1 cellular context compared by ENCODE assay signal in genomic region chr14:24188251-24189058, GRCh38.
TF ChIP-seq lines count a peak whose summit lies in the region.

TSS of gene IPO4 (minus strand) at chr14:24188816. CDS start at chr14:24188787, 29 bp downstream.

TF ChIP-seq in HepG2, 621 proteins besides CTCF, POLR2A, EP300 and RAD21 (continued from another document and continues in another):
- TF ChIP-seq, protein P1, sequence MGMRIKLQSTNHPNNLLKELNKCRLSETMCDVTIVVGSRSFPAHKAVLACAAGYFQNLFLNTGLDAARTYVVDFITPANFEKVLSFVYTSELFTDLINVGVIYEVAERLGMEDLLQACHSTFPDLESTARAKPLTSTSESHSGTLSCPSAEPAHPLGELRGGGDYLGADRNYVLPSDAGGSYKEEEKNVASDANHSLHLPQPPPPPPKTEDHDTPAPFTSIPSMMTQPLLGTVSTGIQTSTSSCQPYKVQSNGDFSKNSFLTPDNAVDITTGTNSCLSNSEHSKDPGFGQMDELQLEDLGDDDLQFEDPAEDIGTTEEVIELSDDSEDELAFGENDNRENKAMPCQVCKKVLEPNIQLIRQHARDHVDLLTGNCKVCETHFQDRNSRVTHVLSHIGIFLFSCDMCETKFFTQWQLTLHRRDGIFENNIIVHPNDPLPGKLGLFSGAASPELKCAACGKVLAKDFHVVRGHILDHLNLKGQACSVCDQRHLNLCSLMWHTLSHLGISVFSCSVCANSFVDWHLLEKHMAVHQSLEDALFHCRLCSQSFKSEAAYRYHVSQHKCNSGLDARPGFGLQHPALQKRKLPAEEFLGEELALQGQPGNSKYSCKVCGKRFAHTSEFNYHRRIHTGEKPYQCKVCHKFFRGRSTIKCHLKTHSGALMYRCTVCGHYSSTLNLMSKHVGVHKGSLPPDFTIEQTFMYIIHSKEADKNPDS (CRISPR knock-in tag; IDR thresholded peaks at IDR 0.05), result peak; percentile 95; the same call in 1 of the 2 replicates
- TF ChIP-seq AKNA (CRISPR knock-in tag; IDR thresholded peaks at IDR 0.05; ENCODE audit: borderline replicate concordance) (0 out of 2 replicates have a peak, but pooled peaks have one; percentile 13), RNF2 (conservative IDR thresholded peaks at IDR 0.05; ENCODE audit: low read depth) (peak; percentile 92), NFE2 (CRISPR knock-in tag; IDR thresholded peaks at IDR 0.05) (no peak), SP2 (CRISPR knock-in tag; IDR thresholded peaks at IDR 0.05) (peak; percentile 86), CBX5 (CRISPR knock-in tag; IDR thresholded peaks at IDR 0.05; ENCODE audit: borderline replicate concordance) (peak; percentile 100), SRSF1 (optimal IDR thresholded peaks at IDR 0.05; ENCODE audit: low read depth, low read length) (peak; percentile 98), ZNF180 (CRISPR knock-in tag; IDR thresholded peaks at IDR 0.05; ENCODE audit: borderline replicate concordance, low read depth) (0 out of 2 replicates have a peak, but pooled peaks have one; percentile 32), SIX4 (CRISPR knock-in tag; IDR thresholded peaks at IDR 0.05) (peak; percentile 90), ZNF101 (CRISPR knock-in tag; IDR thresholded peaks at IDR 0.05; ENCODE audit: borderline replicate concordance, low read depth) (peak; percentile 92; the same call in 1 of the 2 replicates), ZBTB43 (CRISPR knock-in tag; conservative IDR thresholded peaks at IDR 0.05) (peak; percentile 83; the same call in 1 of the 2 replicates), ZNF615 (CRISPR knock-in tag; IDR thresholded peaks at IDR 0.05; ENCODE audit: borderline replicate concordance) (no peak), ZNF644 (CRISPR knock-in tag; IDR thresholded peaks at IDR 0.05; ENCODE audit: low read depth) (no peak; the same call in 1 of the 2 replicates), ZNF558 (CRISPR knock-in tag; IDR thresholded peaks at IDR 0.05; ENCODE audit: borderline replicate concordance) (no peak), HOXA5 (CRISPR knock-in tag; IDR thresholded peaks at IDR 0.05) (peak; percentile 99), ZNF333 (CRISPR knock-in tag; IDR thresholded peaks at IDR 0.05; ENCODE audit: borderline replicate concordance) (peak; percentile 99), ZBTB1 (CRISPR knock-in tag; IDR thresholded peaks at IDR 0.05; ENCODE audit: borderline replicate concordance) (peak; percentile 25; the same call in 1 of the 2 replicates), PRDM4 (CRISPR knock-in tag; IDR thresholded peaks at IDR 0.05; ENCODE audit: borderline replicate concordance) (no peak; the same call in none of the 2 replicates), NFYC (CRISPR knock-in tag; IDR thresholded peaks at IDR 0.05) (peak; percentile 73), NFIB (CRISPR knock-in tag; IDR thresholded peaks at IDR 0.05; ENCODE audit: borderline replicate concordance) (peak; percentile 93; the same call in 1 of the 2 replicates), ZNF484 (CRISPR knock-in tag; IDR thresholded peaks at IDR 0.05; ENCODE audit: borderline replicate concordance, low read depth) (no peak; the same call in 1 of the 2 replicates), ZNF441 (CRISPR knock-in tag; IDR thresholded peaks at IDR 0.05; ENCODE audit: borderline replicate concordance) (peak; percentile 86), IKZF1 (IDR thresholded peaks at IDR 0.05) (no peak), RORA (CRISPR knock-in tag; IDR thresholded peaks at IDR 0.05) (no peak), SP1 (IDR thresholded peaks at IDR 0.05) (no peak), SP1 (CRISPR knock-in tag; IDR thresholded peaks at IDR 0.05) (peak; percentile 99), ZSCAN21 (CRISPR knock-in tag; IDR thresholded peaks at IDR 0.05; ENCODE audit: borderline replicate concordance) (peak; percentile 96; the same call in 1 of the 2 replicates), MTF1 (CRISPR knock-in tag; IDR thresholded peaks at IDR 0.05) (0 out of 2 replicates have a peak, but pooled peaks have one; percentile 71), AHR (CRISPR knock-in tag; IDR thresholded peaks at IDR 0.05) (peak; percentile 99), U2AF2 (IDR thresholded peaks at IDR 0.05; ENCODE audit: low read depth, low read length) (peak; percentile 98)
- TF ChIP-seq, protein P2, sequence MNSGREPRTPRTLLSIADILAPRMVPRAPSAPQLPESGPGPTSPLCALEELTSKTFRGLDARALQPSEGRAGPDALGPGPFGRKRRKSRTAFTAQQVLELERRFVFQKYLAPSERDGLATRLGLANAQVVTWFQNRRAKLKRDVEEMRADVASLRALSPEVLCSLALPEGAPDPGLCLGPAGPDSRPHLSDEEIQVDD (CRISPR knock-in tag; IDR thresholded peaks at IDR 0.05; ENCODE audit: borderline replicate concordance), result peak; percentile 98
- TF ChIP-seq, protein P3, sequence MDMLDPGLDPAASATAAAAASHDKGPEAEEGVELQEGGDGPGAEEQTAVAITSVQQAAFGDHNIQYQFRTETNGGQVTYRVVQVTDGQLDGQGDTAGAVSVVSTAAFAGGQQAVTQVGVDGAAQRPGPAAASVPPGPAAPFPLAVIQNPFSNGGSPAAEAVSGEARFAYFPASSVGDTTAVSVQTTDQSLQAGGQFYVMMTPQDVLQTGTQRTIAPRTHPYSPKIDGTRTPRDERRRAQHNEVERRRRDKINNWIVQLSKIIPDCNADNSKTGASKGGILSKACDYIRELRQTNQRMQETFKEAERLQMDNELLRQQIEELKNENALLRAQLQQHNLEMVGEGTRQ (IDR thresholded peaks at IDR 0.05; ENCODE audit: low read depth, low read length), result peak; percentile 89
- TF ChIP-seq, protein P3 (CRISPR knock-in tag; IDR thresholded peaks at IDR 0.05; ENCODE audit: borderline replicate concordance), result peak; percentile 94
- TF ChIP-seq, protein P4, sequence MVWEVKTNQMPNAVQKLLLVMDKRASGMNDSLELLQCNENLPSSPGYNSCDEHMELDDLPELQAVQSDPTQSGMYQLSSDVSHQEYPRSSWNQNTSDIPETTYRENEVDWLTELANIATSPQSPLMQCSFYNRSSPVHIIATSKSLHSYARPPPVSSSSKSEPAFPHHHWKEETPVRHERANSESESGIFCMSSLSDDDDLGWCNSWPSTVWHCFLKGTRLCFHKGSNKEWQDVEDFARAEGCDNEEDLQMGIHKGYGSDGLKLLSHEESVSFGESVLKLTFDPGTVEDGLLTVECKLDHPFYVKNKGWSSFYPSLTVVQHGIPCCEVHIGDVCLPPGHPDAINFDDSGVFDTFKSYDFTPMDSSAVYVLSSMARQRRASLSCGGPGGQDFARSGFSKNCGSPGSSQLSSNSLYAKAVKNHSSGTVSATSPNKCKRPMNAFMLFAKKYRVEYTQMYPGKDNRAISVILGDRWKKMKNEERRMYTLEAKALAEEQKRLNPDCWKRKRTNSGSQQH (CRISPR knock-in tag; IDR thresholded peaks at IDR 0.05; ENCODE audit: low read depth), result peak; percentile 98
- TF ChIP-seq, protein P5, sequence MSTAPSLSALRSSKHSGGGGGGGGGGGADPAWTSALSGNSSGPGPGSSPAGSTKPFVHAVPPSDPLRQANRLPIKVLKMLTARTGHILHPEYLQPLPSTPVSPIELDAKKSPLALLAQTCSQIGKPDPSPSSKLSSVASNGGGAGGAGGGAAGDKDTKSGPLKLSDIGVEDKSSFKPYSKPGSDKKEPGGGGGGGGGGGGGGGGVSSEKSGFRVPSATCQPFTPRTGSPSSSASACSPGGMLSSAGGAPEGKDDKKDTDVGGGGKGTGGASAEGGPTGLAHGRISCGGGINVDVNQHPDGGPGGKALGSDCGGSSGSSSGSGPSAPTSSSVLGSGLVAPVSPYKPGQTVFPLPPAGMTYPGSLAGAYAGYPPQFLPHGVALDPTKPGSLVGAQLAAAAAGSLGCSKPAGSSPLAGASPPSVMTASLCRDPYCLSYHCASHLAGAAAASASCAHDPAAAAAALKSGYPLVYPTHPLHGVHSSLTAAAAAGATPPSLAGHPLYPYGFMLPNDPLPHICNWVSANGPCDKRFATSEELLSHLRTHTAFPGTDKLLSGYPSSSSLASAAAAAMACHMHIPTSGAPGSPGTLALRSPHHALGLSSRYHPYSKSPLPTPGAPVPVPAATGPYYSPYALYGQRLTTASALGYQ (CRISPR knock-in tag; IDR thresholded peaks at IDR 0.05), result peak; percentile 96
- TF ChIP-seq, protein P6, sequence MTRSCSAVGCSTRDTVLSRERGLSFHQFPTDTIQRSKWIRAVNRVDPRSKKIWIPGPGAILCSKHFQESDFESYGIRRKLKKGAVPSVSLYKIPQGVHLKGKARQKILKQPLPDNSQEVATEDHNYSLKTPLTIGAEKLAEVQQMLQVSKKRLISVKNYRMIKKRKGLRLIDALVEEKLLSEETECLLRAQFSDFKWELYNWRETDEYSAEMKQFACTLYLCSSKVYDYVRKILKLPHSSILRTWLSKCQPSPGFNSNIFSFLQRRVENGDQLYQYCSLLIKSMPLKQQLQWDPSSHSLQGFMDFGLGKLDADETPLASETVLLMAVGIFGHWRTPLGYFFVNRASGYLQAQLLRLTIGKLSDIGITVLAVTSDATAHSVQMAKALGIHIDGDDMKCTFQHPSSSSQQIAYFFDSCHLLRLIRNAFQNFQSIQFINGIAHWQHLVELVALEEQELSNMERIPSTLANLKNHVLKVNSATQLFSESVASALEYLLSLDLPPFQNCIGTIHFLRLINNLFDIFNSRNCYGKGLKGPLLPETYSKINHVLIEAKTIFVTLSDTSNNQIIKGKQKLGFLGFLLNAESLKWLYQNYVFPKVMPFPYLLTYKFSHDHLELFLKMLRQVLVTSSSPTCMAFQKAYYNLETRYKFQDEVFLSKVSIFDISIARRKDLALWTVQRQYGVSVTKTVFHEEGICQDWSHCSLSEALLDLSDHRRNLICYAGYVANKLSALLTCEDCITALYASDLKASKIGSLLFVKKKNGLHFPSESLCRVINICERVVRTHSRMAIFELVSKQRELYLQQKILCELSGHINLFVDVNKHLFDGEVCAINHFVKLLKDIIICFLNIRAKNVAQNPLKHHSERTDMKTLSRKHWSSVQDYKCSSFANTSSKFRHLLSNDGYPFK (CRISPR knock-in tag; IDR thresholded peaks at IDR 0.05; ENCODE audit: borderline replicate concordance), result peak; percentile 96
- TF ChIP-seq, protein P7, sequence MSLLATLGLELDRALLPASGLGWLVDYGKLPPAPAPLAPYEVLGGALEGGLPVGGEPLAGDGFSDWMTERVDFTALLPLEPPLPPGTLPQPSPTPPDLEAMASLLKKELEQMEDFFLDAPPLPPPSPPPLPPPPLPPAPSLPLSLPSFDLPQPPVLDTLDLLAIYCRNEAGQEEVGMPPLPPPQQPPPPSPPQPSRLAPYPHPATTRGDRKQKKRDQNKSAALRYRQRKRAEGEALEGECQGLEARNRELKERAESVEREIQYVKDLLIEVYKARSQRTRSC (CRISPR knock-in tag; IDR thresholded peaks at IDR 0.05; ENCODE audit: low read depth), result no peak; the same call in 1 of the 2 replicates
